Comparison of ENCODE assay signal across 8 cellular contexts in genomic region chr3:156711944-156712343, GRCh38. TPM values are rescaled to one million over a fixed set of nuclear protein-coding genes. Genes with fewer than 3 reads are reported as not detected.
DNase-seq lines count a peak whose midpoint lies in the region; ATAC-seq, FAIRE-seq and TF ChIP-seq lines count a peak whose summit lies in the region.
"Not testable (repeated sequence)": the region's sequence is repeated elsewhere in the genome, so short reads cannot be mapped to it uniquely, and the experiment has no call there.

No MANE protein-coding gene starts in this region.

- H3K36me3 ChIP-seq in A673 (ENCODE audit: insufficient read depth, low read length, poor library complexity, severe bottlenecking) = peaks cover 67% of the 10 kb centered on the region
- H3K36me3 ChIP-seq in RWPE2 (ENCODE audit: low read depth) = peaks cover 74% of the 10 kb centered on the region
- not testable (repeated sequence) for H3K36me3 ChIP-seq in bronchial epithelial cell (ENCODE audit: control insufficient read depth, insufficient read depth, low read length); mucosa of descending colon (ENCODE audit: low read depth)

- POLR2A ChIA-PET in A673 (lab: Charles Lee; ENCODE audit: low non-redundant PET) = not testable (repeated sequence)

- FAIRE-seq in bronchial epithelial cell (lab: Jason Lieb, UNC) = peak; percentile 43

- peak overlapping the region; percentile 33 for H3K27ac ChIP-seq in A673 (ENCODE audit: low read depth, low read length, poor library complexity, severe bottlenecking)
- H3K27ac ChIP-seq in RWPE2 (ENCODE audit: poor library complexity, severe bottlenecking) = not testable (repeated sequence)

- H3K27me3 ChIP-seq in A673 (replicated peaks; ENCODE audit: insufficient read depth, low read depth, low read length, poor library complexity); RWPE2 (ENCODE audit: insufficient read depth, poor library complexity, severe bottlenecking); bronchial epithelial cell (ENCODE audit: control insufficient read depth, insufficient read depth, low read length): not testable (repeated sequence)

- CTCF ChIA-PET in A673 (lab: Charles Lee) = not testable (repeated sequence)

- peaks cover 24% of the 10 kb centered on the region for H3K4me1 ChIP-seq in A673 (ENCODE audit: insufficient read depth, low read length, poor library complexity, severe bottlenecking)
- not testable (repeated sequence) for H3K4me1 ChIP-seq in RWPE2 (ENCODE audit: insufficient read depth, poor library complexity, severe bottlenecking); mucosa of descending colon (ENCODE audit: low read depth)

- H3K4me3 ChIP-seq in A673 (ENCODE audit: low read depth, low read length, poor library complexity, severe bottlenecking); RWPE2 (ENCODE audit: severe bottlenecking); bronchial epithelial cell (ENCODE audit: low read depth, low read length); mucosa of descending colon: not testable (repeated sequence)

- not testable (repeated sequence) for DNase-seq in A673 (ENCODE audit: low spot score); RWPE2 (ENCODE audit: low spot score); mucosa of descending colon
- peak; percentile 43 for DNase-seq in bronchial epithelial cell (ENCODE audit: low read depth)

- not testable (repeated sequence) for BruUV-seq in A673 (replicated peaks; lab: Mats Ljungman, UMichigan)

- TF ChIP-seq CTCF in A673 (conservative IDR thresholded peaks at IDR 0.05; ENCODE audit: low read depth, low read length); RWPE2 (IDR thresholded peaks at IDR 0.05; ENCODE audit: poor library complexity, severe bottlenecking); bronchial epithelial cell (IDR thresholded peaks at IDR 0.05; ENCODE audit: insufficient read depth, low read length, severe bottlenecking); mucosa of descending colon (IDR thresholded peaks at IDR 0.05): not testable (repeated sequence)

- ATAC-seq in GM18861 (IDR thresholded peaks at IDR 0.05; ENCODE audit: unreplicated experiment) (peak; percentile 72), GM21576 (IDR thresholded peaks at IDR 0.05; ENCODE audit: unreplicated experiment) (peak; percentile 80), HG02885 (IDR thresholded peaks at IDR 0.05; ENCODE audit: poor library complexity, unreplicated experiment) (peak; percentile 87), HG03565 (IDR thresholded peaks at IDR 0.05; ENCODE audit: unreplicated experiment) (peak; percentile 86), RWPE2 (ENCODE audit: low read depth) (peak; percentile 60), mucosa of descending colon (peak; percentile 71)

- intact Hi-C loops in A673 (cut with micrococcal nuclease; ENCODE audit: unreplicated experiment); mucosa of descending colon (cut with DNase I, micrococcal nuclease): not testable (repeated sequence)

- H3K9me3 ChIP-seq in A673 (ENCODE audit: low read depth, low read length, poor library complexity, severe bottlenecking); RWPE2 (ENCODE audit: severe bottlenecking); mucosa of descending colon: not testable (repeated sequence)

RNA-seq across cellular contexts. Expression of gene TIPARP, which starts 37.6 kb away (rescaled TPM):
- total RNA-seq in A673 (2021) = 116 TPM in 2 replicates
- 50.6 and 110 TPM in 2 replicates for total RNA-seq in bronchial epithelial cell
- 10 to 100 TPM; 26.4 to 28.6 (median 26.7) TPM for total RNA-seq in mucosa of descending colon
